Comparison of ENCODE assay signal across 1 cellular context in the genomic region with DNA sequence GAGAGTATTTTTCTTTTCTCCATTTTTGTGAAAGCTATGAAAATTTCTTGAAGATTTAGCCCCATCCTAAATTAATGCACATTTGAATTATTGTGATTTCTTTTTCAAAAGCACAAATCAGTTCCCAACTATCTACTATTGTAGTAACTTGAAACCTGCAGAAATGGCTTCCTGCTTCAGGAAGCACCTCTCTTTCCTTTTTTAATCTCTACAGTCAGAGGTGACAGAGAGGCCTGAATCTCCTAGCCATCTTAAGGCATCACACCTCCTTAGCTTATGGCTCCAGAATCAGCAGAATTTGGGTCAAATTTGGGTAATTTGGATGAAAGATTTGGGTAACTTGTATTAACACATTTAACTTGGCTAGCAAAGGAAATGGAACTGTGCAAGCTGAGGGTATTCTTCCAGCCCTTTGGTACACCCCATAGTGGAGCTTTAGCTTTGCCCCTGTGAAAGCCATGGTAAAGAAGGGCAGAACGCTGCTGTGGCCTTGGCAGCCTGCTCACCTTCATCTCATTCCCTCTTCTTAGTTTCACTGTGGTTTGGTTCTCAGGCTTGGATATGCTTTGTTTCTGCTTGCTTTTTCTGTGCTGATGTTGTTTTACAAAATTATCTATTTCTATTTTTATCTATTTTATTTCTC.
TF ChIP-seq lines count a peak whose summit lies in the region.

No MANE protein-coding gene starts in this region.

TF ChIP-seq in SK-N-SH, 30 proteins besides CTCF, POLR2A, EP300 and RAD21 (continued from another document):
- TF ChIP-seq, protein P1, sequence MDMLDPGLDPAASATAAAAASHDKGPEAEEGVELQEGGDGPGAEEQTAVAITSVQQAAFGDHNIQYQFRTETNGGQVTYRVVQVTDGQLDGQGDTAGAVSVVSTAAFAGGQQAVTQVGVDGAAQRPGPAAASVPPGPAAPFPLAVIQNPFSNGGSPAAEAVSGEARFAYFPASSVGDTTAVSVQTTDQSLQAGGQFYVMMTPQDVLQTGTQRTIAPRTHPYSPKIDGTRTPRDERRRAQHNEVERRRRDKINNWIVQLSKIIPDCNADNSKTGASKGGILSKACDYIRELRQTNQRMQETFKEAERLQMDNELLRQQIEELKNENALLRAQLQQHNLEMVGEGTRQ (IDR thresholded peaks at IDR 0.05; ENCODE audit: borderline replicate concordance, low read depth, low read length), result no peak
- TF ChIP-seq MXI1 (IDR thresholded peaks at IDR 0.05; ENCODE audit: low read depth, low read length) (no peak), YY1 (IDR thresholded peaks at IDR 0.05; ENCODE audit: low read depth) (no peak), TEAD4 (IDR thresholded peaks at IDR 0.05; ENCODE audit: borderline replicate concordance, insufficient read depth) (no peak), POLR2AphosphoS5 (IDR thresholded peaks at IDR 0.05; ENCODE audit: low read depth, low read length) (no peak), MEF2A (IDR thresholded peaks at IDR 0.05; ENCODE audit: borderline replicate concordance, low read depth) (no peak)
- TF ChIP-seq, protein P2, sequence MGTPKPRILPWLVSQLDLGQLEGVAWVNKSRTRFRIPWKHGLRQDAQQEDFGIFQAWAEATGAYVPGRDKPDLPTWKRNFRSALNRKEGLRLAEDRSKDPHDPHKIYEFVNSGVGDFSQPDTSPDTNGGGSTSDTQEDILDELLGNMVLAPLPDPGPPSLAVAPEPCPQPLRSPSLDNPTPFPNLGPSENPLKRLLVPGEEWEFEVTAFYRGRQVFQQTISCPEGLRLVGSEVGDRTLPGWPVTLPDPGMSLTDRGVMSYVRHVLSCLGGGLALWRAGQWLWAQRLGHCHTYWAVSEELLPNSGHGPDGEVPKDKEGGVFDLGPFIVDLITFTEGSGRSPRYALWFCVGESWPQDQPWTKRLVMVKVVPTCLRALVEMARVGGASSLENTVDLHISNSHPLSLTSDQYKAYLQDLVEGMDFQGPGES (IDR thresholded peaks at IDR 0.05; ENCODE audit: low read depth, low read length), result no peak
TF ChIP-seq in SK-N-SH: peak in this region for 0.
